1 cellular context compared by ENCODE assay signal in genomic region chr11:77142091-77142975, GRCh38.
A peak's percentile ranks its signal among the peaks of the same experiment; 100 is the strongest.
TF ChIP-seq lines count a peak whose summit lies in the region.

No MANE protein-coding gene starts in this region.

TF ChIP-seq in GM12878, 131 proteins besides CTCF, POLR2A, EP300 and RAD21:
- TF ChIP-seq SPI1 (IDR thresholded peaks at IDR 0.05; ENCODE audit: borderline replicate concordance, insufficient read depth, low read depth, low read length) (peak; percentile 77; the same call in 1 of the 2 replicates), RUNX3 (IDR thresholded peaks at IDR 0.05; ENCODE audit: low read length) (peak; percentile 51; the same call in 1 of the 2 replicates), ZBTB11 (CRISPR knock-in tag; IDR thresholded peaks at IDR 0.05) (no peak), CHD1 (IDR thresholded peaks at IDR 0.05; ENCODE audit: low read depth, low read length) (no peak), ZNF217 (IDR thresholded peaks at IDR 0.05) (no peak), TCF3 (IDR thresholded peaks at IDR 0.05; ENCODE audit: borderline replicate concordance, insufficient read depth, low read depth, low read length) (no peak), POLR2AphosphoS2 (IDR thresholded peaks at IDR 0.05; ENCODE audit: low read depth, low read length) (no peak)
- TF ChIP-seq, protein P1, sequence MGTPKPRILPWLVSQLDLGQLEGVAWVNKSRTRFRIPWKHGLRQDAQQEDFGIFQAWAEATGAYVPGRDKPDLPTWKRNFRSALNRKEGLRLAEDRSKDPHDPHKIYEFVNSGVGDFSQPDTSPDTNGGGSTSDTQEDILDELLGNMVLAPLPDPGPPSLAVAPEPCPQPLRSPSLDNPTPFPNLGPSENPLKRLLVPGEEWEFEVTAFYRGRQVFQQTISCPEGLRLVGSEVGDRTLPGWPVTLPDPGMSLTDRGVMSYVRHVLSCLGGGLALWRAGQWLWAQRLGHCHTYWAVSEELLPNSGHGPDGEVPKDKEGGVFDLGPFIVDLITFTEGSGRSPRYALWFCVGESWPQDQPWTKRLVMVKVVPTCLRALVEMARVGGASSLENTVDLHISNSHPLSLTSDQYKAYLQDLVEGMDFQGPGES (IDR thresholded peaks at IDR 0.05), result no peak
